ENCODE assay signal across 8 cellular contexts in the genomic region with DNA sequence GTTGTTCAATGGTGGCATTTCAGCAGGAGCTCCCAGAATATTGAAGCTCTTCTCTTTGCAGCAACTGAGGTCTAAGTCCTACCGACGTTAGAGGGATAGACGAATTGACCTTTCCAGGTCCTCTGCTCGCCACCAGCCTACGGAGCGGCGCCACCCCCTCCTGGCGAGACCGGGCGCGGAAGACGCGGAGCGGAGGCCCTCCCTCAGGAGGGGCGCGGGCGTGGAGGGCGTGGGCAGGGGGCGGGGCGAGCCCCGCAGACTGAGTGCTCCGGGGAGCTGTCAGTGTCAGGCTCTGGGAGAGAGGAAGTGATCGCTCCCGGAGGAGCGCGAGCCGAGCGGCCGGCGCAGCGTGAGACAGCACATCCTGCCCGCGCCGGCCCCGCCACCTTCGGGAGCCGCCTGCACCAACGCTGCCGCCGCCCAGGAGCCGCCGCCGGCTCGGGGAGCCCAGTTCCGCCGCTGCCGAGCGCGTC. TPM values are rescaled to one million over a fixed set of nuclear protein-coding genes. Genes with fewer than 3 reads are reported as not detected.
DNase-seq lines count a peak whose midpoint lies in the region; ATAC-seq, FAIRE-seq and TF ChIP-seq lines count a peak whose summit lies in the region.

DYNC1I1 (plus strand) TSS at position 257 of the 473 bp plus-strand sequence. CDS start 32,176 bp downstream, outside the sequence.

- CTCF ChIA-PET in CD4-positive, alpha-beta T cell (lab: Charles Lee), result no interaction called here

- H3K27me3 ChIP-seq in CD4-positive, alpha-beta T cell (ENCODE audit: control insufficient read depth, insufficient read depth, low read length), result peaks cover 35% of the 10 kb centered on the region

- H3K9me3 Mint-ChIP-seq in CD4-positive, alpha-beta T cell, result no peaks in the 10 kb centered on the region
- no peaks in the 10 kb centered on the region for H3K9me3 Mint-ChIP-seq in activated T-cell treated with anti-CD3 and anti-CD28 coated beads, Interleukin-2, amount 50 U/mL, for 4 hours
- H3K9me3 Mint-ChIP-seq in nephron progenitor cell, result no peaks in the 10 kb centered on the region
- H3K9me3 Mint-ChIP-seq in type B pancreatic cell, result no peaks in the 10 kb centered on the region

- POLR2A ChIA-PET in CD4-positive, alpha-beta T cell (lab: Charles Lee), result no interaction called here

- no peak for FAIRE-seq in frontal cortex (lab: Jason Lieb, UNC)

- H3K4me1 Mint-ChIP-seq in CD4-positive, alpha-beta T cell (ENCODE audit: low read depth), result peaks cover 3% of the 10 kb centered on the region
- H3K4me1 Mint-ChIP-seq in activated T-cell treated with anti-CD3 and anti-CD28 coated beads, Interleukin-2, amount 50 U/mL, for 4 hours (ENCODE audit: low read depth), result no peaks in the 10 kb centered on the region
- H3K4me1 Mint-ChIP-seq in nephron progenitor cell (peaks cover 44% of the 10 kb centered on the region), type B pancreatic cell (ENCODE audit: unreplicated experiment) (peaks cover 11% of the 10 kb centered on the region)

- H3K27me3 Mint-ChIP-seq in CD4-positive, alpha-beta T cell, result peaks cover 32% of the 10 kb centered on the region
- H3K27me3 Mint-ChIP-seq in activated T-cell treated with anti-CD3 and anti-CD28 coated beads, Interleukin-2, amount 50 U/mL, for 4 hours (ENCODE audit: low read depth), result peaks cover 31% of the 10 kb centered on the region
- H3K27me3 Mint-ChIP-seq in nephron progenitor cell (ENCODE audit: low read depth, poor library complexity) (peaks cover 18% of the 10 kb centered on the region), type B pancreatic cell (peaks cover 52% of the 10 kb centered on the region)

- no peak for TF ChIP-seq CTCF in CD4-positive, alpha-beta T cell (IDR thresholded peaks at IDR 0.05)
- TF ChIP-seq CTCF in nephron progenitor cell (IDR thresholded peaks at IDR 0.05) (no peak), type B pancreatic cell (conservative IDR thresholded peaks at IDR 0.05) (no peak)

- no peak within 1 kb of the TSS for H3K27ac ChIP-seq in CD4-positive, alpha-beta T cell (ENCODE audit: low read depth, low read length)

- no peak within 1 kb of the TSS for H3K27ac Mint-ChIP-seq in CD4-positive, alpha-beta T cell
- H3K27ac Mint-ChIP-seq in nephron progenitor cell (no peak within 1 kb of the TSS), type B pancreatic cell (peak within 1 kb of the TSS; percentile 33)

- intact Hi-C loops in CD4-positive, alpha-beta T cell (cut with DNase I, micrococcal nuclease), result no loop called here

- no peaks in the 10 kb centered on the region for H3K9me3 ChIP-seq in CD4-positive, alpha-beta T cell (ENCODE audit: control insufficient read depth, low read length)

- peak; percentile 26 for ATAC-seq in CD4-positive, alpha-beta T cell (ENCODE audit: poor library complexity)
- peak; percentile 95 for ATAC-seq in HG03159 (IDR thresholded peaks at IDR 0.05; ENCODE audit: unreplicated experiment)
- peak; percentile 69 to 79 for ATAC-seq in activated T-cell treated with anti-CD3 and anti-CD28 coated beads, Interleukin-2, amount 50 U/mL, for 4 hours

- peak within 1 kb of the TSS; percentile 58 for H3K4me3 Mint-ChIP-seq in CD4-positive, alpha-beta T cell
- H3K4me3 Mint-ChIP-seq in activated T-cell treated with anti-CD3 and anti-CD28 coated beads, Interleukin-2, amount 50 U/mL, for 4 hours, result peak within 1 kb of the TSS; percentile 45
- H3K4me3 Mint-ChIP-seq in nephron progenitor cell (peak within 1 kb of the TSS; percentile 86), type B pancreatic cell (peak within 1 kb of the TSS; percentile 90)

- H3K36me3 Mint-ChIP-seq in CD4-positive, alpha-beta T cell (ENCODE audit: low read depth), result no peaks in the 10 kb centered on the region
- H3K36me3 Mint-ChIP-seq in activated T-cell treated with anti-CD3 and anti-CD28 coated beads, Interleukin-2, amount 50 U/mL, for 4 hours (ENCODE audit: insufficient read depth), result no peaks in the 10 kb centered on the region
- H3K36me3 Mint-ChIP-seq in nephron progenitor cell (ENCODE audit: low read depth), result no peaks in the 10 kb centered on the region
- H3K36me3 Mint-ChIP-seq in type B pancreatic cell, result no peaks in the 10 kb centered on the region

- no peak for DNase-seq in CD4-positive, alpha-beta T cell
- peak; percentile 8 for DNase-seq in GM19240 (ENCODE audit: insufficient read length, low spot score)
- DNase-seq in NCI-H345 (lab: John Stamatoyannopoulos, UW), result peak; percentile 73
- DNase-seq in activated T-cell treated with anti-CD3 and anti-CD28 coated beads, Interleukin-2, amount 50 U/mL, for 4 hours, result peak; percentile 5
- DNase-seq in frontal cortex (ENCODE audit: low spot score in 2 of 2), result peak; percentile 77 to 80
- DNase-seq in nephron progenitor cell, result peak; percentile 85
- DNase-seq in type B pancreatic cell (ENCODE audit: extremely low spot score, unreplicated experiment), result peak; percentile 75

RNA-seq across cellular contexts. Expression of gene DYNC1I1, which starts in this region (rescaled TPM):
- total RNA-seq in CD4-positive, alpha-beta T cell, result under 1 TPM in 1 of 2 experiments, not detected in 1; 0.08 TPM
- total RNA-seq in activated T-cell treated with anti-CD3 and anti-CD28 coated beads, Interleukin-2, amount 50 U/mL, for 4 hours, result not detected
- total RNA-seq in frontal cortex (157 TPM), type B pancreatic cell (ENCODE audit: low replicate concordance) (2.5 and 4.0 TPM in 2 replicates)

Comparison
In these comparisons a context has a peak if more than half of its experiments do, and no peak if none do; other contexts are left out.
1. RNA of gene DYNC1I1 (total RNA-seq): 157 TPM in frontal cortex (single experiment); 2.5 to 4.0 TPM in type B pancreatic cell, 0.08 TPM in CD4-positive, alpha-beta T cell and not detected in activated T-cell treated with anti-CD3 and anti-CD28 coated beads, Interleukin-2, amount 50 U/mL, for 4 hours; every median in the first group is over 10 times any median in the second.
2. Peak in ATAC-seq in CD4-positive, alpha-beta T cell; RNA of the gene not detected or under 1 TPM.
3. Peak in DNase-seq and ATAC-seq in activated T-cell treated with anti-CD3 and anti-CD28 coated beads, Interleukin-2, amount 50 U/mL, for 4 hours; RNA of the gene not detected or under 1 TPM.
4. ATAC-seq: peak in every context shown above with its lines; median percentile 95 in HG03159; 74 in activated T-cell treated with anti-CD3 and anti-CD28 coated beads, Interleukin-2, amount 50 U/mL, for 4 hours; 26 in CD4-positive, alpha-beta T cell.
5. DNase-seq: peak in GM19240 (single experiment), NCI-H345 (single experiment), frontal cortex (2 of 2), nephron progenitor cell (single experiment) and type B pancreatic cell (single experiment); none in CD4-positive, alpha-beta T cell (0 of 10).
6. Peak in every context shown above with its lines, with median percentiles within 50 percentile points of each other: H3K4me3 Mint-ChIP-seq.